ENCODE assay signal across 1 cellular context in genomic region chr5:36200513-36200912, GRCh38.
TF ChIP-seq lines count a peak whose summit lies in the region.

No MANE protein-coding gene starts in this region.

TF ChIP-seq in SK-N-SH, 30 proteins besides CTCF, POLR2A, EP300 and RAD21:
- TF ChIP-seq, protein P1, sequence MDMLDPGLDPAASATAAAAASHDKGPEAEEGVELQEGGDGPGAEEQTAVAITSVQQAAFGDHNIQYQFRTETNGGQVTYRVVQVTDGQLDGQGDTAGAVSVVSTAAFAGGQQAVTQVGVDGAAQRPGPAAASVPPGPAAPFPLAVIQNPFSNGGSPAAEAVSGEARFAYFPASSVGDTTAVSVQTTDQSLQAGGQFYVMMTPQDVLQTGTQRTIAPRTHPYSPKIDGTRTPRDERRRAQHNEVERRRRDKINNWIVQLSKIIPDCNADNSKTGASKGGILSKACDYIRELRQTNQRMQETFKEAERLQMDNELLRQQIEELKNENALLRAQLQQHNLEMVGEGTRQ (IDR thresholded peaks at IDR 0.05; ENCODE audit: borderline replicate concordance, low read depth, low read length) = no peak
- TF ChIP-seq FOSL2 (IDR thresholded peaks at IDR 0.05; ENCODE audit: borderline replicate concordance, low read depth) = peak; percentile 31; the same call in 1 of the 2 replicates
